In the genomic region with DNA sequence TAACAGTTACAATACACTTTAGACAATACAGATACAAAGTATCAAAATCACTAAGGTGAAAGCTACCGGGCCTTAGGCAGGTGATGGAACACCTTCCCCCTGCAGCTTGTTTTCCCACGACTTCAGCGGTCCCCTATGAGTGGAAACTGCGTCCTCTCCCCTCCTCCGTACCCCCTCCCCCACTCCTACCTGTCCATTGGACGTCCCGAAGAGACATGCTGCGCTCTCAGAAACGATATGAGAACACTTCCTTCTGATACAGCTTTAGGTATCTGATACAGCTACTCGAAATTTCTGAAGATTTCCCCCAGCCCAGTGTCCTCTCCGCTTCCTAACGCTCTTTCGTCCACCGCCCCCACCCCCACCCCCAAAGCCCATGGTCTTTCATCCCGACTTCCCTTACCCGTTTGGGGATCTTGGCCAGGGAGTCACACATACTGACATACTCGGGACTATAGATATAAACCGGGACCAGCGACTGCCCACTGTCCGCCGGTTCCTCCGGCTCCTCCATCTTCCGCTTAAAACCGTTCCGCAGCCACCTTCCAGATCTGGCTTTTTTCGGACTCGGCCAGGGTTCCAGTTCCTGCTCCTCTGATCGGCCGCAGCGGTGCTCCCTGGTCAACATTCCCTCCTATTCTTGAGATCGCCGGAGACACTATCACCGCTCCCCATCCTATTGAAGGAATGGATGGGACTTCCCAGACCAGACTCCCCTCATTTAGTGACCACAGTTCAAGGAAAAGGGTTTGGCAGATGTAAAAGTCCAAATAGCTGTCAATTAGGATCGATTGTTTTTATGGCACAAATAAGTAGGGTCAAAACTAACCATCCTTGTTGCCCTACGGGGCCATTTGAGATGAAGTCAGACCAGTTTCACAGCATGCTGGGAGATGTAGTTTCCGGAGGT, we compare ENCODE assay signal across 1 cellular context.
TF ChIP-seq lines count a peak whose summit lies in the region.

A gene (minus strand): TSS at position 596 of the 910 bp plus-strand sequence. CDS start 82 bp downstream, at position 514.

TF ChIP-seq in K562, 482 proteins besides CTCF, POLR2A, EP300 and RAD21 (continued from another document and continues in another):
- TF ChIP-seq, protein P1, sequence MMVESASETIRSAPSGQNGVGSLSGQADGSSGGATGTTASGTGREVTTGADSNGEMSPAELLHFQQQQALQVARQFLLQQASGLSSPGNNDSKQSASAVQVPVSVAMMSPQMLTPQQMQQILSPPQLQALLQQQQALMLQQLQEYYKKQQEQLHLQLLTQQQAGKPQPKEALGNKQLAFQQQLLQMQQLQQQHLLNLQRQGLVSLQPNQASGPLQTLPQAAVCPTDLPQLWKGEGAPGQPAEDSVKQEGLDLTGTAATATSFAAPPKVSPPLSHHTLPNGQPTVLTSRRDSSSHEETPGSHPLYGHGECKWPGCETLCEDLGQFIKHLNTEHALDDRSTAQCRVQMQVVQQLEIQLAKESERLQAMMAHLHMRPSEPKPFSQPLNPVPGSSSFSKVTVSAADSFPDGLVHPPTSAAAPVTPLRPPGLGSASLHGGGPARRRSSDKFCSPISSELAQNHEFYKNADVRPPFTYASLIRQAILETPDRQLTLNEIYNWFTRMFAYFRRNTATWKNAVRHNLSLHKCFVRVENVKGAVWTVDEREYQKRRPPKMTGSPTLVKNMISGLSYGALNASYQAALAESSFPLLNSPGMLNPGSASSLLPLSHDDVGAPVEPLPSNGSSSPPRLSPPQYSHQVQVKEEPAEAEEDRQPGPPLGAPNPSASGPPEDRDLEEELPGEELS (CRISPR knock-in tag; IDR thresholded peaks at IDR 0.05; ENCODE audit: borderline replicate concordance), result no peak
- TF ChIP-seq HSF4 (CRISPR knock-in tag; IDR thresholded peaks at IDR 0.05; ENCODE audit: borderline replicate concordance) (no peak), ZNF316 (IDR thresholded peaks at IDR 0.05) (no peak), NEUROD1 (IDR thresholded peaks at IDR 0.05; ENCODE audit: borderline replicate concordance, low read depth, low read length, partially characterized antibody) (no peak), SMARCE1 (IDR thresholded peaks at IDR 0.05) (no peak), ZNF384 (IDR thresholded peaks at IDR 0.05; ENCODE audit: low read depth, low read length) (no peak), ZNF507 (tag; conservative IDR thresholded peaks at IDR 0.05) (no peak), ZNF197 (CRISPR knock-in tag; IDR thresholded peaks at IDR 0.05; ENCODE audit: low read depth) (no peak), CREB1 (IDR thresholded peaks at IDR 0.05) (peak; percentile 75), CREB1 (CRISPR knock-in tag; IDR thresholded peaks at IDR 0.05) (peak; percentile 68), ZNF140 (CRISPR knock-in tag; IDR thresholded peaks at IDR 0.05) (no peak), GABPB1 (CRISPR knock-in tag; IDR thresholded peaks at IDR 0.05) (peak; percentile 91), MEIS2 (IDR thresholded peaks at IDR 0.05; ENCODE audit: partially characterized antibody) (peak; percentile 38), LEF1 (IDR thresholded peaks at IDR 0.05) (peak; percentile 61; the same call in 1 of the 2 replicates), POLR3A (IDR thresholded peaks at IDR 0.05; ENCODE audit: borderline replicate concordance, extremely low read depth, insufficient read depth, insufficient read length) (no peak), SUPT5H (IDR thresholded peaks at IDR 0.05) (no peak), ARHGAP35 (IDR thresholded peaks at IDR 0.05; ENCODE audit: partially characterized antibody) (no peak), HNRNPL (IDR thresholded peaks at IDR 0.05; ENCODE audit: low read depth, low read length) (no peak), RAD51 (IDR thresholded peaks at IDR 0.05; ENCODE audit: borderline replicate concordance, low read depth) (0 out of 2 replicates have a peak, but pooled peaks have one; percentile 15), BACH1 (tag; IDR thresholded peaks at IDR 0.05) (no peak), NCOA2 (IDR thresholded peaks at IDR 0.05; ENCODE audit: partially characterized antibody in 2 of 2) (no peak), PHF21A (IDR thresholded peaks at IDR 0.05; ENCODE audit: borderline replicate concordance, low read depth) (no peak), ZNF184 (CRISPR knock-in tag; IDR thresholded peaks at IDR 0.05) (no peak), FOXJ3 (CRISPR knock-in tag; IDR thresholded peaks at IDR 0.05) (no peak), ILF3 (IDR thresholded peaks at IDR 0.05; ENCODE audit: borderline replicate concordance) (no peak), ZNF764 (CRISPR knock-in tag; IDR thresholded peaks at IDR 0.05; ENCODE audit: low read depth) (no peak), KDM4B (IDR thresholded peaks at IDR 0.05; ENCODE audit: borderline replicate concordance in 2 of 2, low read depth in 1 of 2) (no peak), HOXB6 (CRISPR knock-in tag; IDR thresholded peaks at IDR 0.05; ENCODE audit: borderline replicate concordance) (no peak), CEBPG (CRISPR knock-in tag; IDR thresholded peaks at IDR 0.05) (no peak), CEBPG (tag; conservative IDR thresholded peaks at IDR 0.05 in 1 of 2, IDR thresholded peaks at IDR 0.05 in 1 of 2) (no peak), PHF8 (IDR thresholded peaks at IDR 0.05; ENCODE audit: borderline replicate concordance, low read length) (peak; percentile 62; the same call in 1 of the 2 replicates), POLR3G (IDR thresholded peaks at IDR 0.05; ENCODE audit: extremely low read depth, insufficient read length, insufficient replicate concordance) (no peak), ZNF41 (CRISPR knock-in tag; conservative IDR thresholded peaks at IDR 0.05) (no peak), SMAD3 (CRISPR knock-in tag; conservative IDR thresholded peaks at IDR 0.05) (no peak; the same call in 1 of the 2 replicates), KAT7 (CRISPR knock-in tag; IDR thresholded peaks at IDR 0.05; ENCODE audit: borderline replicate concordance) (no peak), ATF7 (IDR thresholded peaks at IDR 0.05) (peak; percentile 70), ZNF347 (CRISPR knock-in tag; IDR thresholded peaks at IDR 0.05; ENCODE audit: low read depth) (no peak), TAF9B (IDR thresholded peaks at IDR 0.05; ENCODE audit: partially characterized antibody) (peak; percentile 53), MEF2A (IDR thresholded peaks at IDR 0.05; ENCODE audit: control insufficient read depth, low read depth, low read length) (no peak), TBL1XR1 (IDR thresholded peaks at IDR 0.05; ENCODE audit: low read length in 2 of 2) (no peak)
- TF ChIP-seq, protein P2, sequence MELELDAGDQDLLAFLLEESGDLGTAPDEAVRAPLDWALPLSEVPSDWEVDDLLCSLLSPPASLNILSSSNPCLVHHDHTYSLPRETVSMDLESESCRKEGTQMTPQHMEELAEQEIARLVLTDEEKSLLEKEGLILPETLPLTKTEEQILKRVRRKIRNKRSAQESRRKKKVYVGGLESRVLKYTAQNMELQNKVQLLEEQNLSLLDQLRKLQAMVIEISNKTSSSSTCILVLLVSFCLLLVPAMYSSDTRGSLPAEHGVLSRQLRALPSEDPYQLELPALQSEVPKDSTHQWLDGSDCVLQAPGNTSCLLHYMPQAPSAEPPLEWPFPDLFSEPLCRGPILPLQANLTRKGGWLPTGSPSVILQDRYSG (tag; conservative IDR thresholded peaks at IDR 0.05; ENCODE audit: low read depth), result peak; percentile 74; the same call in 1 of the 2 replicates
- TF ChIP-seq, protein P3, sequence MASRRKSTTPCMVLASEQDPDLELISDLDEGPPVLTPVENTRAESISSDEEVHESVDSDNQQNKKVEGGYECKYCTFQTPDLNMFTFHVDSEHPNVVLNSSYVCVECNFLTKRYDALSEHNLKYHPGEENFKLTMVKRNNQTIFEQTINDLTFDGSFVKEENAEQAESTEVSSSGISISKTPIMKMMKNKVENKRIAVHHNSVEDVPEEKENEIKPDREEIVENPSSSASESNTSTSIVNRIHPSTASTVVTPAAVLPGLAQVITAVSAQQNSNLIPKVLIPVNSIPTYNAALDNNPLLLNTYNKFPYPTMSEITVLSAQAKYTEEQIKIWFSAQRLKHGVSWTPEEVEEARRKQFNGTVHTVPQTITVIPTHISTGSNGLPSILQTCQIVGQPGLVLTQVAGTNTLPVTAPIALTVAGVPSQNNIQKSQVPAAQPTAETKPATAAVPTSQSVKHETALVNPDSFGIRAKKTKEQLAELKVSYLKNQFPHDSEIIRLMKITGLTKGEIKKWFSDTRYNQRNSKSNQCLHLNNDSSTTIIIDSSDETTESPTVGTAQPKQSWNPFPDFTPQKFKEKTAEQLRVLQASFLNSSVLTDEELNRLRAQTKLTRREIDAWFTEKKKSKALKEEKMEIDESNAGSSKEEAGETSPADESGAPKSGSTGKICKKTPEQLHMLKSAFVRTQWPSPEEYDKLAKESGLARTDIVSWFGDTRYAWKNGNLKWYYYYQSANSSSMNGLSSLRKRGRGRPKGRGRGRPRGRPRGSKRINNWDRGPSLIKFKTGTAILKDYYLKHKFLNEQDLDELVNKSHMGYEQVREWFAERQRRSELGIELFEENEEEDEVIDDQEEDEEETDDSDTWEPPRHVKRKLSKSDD (conservative IDR thresholded peaks at IDR 0.05; ENCODE audit: low read length), result no peak
- TF ChIP-seq, protein P4, sequence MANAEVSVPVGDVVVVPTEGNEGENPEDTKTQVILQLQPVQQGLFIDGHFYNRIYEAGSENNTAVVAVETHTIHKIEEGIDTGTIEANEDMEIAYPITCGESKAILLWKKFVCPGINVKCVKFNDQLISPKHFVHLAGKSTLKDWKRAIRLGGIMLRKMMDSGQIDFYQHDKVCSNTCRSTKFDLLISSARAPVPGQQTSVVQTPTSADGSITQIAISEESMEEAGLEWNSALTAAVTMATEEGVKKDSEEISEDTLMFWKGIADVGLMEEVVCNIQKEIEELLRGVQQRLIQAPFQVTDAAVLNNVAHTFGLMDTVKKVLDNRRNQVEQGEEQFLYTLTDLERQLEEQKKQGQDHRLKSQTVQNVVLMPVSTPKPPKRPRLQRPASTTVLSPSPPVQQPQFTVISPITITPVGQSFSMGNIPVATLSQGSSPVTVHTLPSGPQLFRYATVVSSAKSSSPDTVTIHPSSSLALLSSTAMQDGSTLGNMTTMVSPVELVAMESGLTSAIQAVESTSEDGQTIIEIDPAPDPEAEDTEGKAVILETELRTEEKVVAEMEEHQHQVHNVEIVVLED (CRISPR knock-in tag; IDR thresholded peaks at IDR 0.05), result no peak
- TF ChIP-seq, protein P5, sequence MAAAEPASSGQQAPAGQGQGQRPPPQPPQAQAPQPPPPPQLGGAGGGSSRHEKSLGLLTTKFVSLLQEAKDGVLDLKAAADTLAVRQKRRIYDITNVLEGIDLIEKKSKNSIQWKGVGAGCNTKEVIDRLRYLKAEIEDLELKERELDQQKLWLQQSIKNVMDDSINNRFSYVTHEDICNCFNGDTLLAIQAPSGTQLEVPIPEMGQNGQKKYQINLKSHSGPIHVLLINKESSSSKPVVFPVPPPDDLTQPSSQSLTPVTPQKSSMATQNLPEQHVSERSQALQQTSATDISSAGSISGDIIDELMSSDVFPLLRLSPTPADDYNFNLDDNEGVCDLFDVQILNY (CRISPR knock-in tag; IDR thresholded peaks at IDR 0.05), result no peak
- TF ChIP-seq, protein P6, sequence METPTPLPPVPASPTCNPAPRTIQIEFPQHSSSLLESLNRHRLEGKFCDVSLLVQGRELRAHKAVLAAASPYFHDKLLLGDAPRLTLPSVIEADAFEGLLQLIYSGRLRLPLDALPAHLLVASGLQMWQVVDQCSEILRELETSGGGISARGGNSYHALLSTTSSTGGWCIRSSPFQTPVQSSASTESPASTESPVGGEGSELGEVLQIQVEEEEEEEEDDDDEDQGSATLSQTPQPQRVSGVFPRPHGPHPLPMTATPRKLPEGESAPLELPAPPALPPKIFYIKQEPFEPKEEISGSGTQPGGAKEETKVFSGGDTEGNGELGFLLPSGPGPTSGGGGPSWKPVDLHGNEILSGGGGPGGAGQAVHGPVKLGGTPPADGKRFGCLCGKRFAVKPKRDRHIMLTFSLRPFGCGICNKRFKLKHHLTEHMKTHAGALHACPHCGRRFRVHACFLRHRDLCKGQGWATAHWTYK (CRISPR knock-in tag; IDR thresholded peaks at IDR 0.05), result no peak
- TF ChIP-seq, protein P7, sequence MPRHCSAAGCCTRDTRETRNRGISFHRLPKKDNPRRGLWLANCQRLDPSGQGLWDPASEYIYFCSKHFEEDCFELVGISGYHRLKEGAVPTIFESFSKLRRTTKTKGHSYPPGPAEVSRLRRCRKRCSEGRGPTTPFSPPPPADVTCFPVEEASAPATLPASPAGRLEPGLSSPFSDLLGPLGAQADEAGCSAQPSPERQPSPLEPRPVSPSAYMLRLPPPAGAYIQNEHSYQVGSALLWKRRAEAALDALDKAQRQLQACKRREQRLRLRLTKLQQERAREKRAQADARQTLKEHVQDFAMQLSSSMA (CRISPR knock-in tag; IDR thresholded peaks at IDR 0.05), result no peak
- TF ChIP-seq, protein P8, sequence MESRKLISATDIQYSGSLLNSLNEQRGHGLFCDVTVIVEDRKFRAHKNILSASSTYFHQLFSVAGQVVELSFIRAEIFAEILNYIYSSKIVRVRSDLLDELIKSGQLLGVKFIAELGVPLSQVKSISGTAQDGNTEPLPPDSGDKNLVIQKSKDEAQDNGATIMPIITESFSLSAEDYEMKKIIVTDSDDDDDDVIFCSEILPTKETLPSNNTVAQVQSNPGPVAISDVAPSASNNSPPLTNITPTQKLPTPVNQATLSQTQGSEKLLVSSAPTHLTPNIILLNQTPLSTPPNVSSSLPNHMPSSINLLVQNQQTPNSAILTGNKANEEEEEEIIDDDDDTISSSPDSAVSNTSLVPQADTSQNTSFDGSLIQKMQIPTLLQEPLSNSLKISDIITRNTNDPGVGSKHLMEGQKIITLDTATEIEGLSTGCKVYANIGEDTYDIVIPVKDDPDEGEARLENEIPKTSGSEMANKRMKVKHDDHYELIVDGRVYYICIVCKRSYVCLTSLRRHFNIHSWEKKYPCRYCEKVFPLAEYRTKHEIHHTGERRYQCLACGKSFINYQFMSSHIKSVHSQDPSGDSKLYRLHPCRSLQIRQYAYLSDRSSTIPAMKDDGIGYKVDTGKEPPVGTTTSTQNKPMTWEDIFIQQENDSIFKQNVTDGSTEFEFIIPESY (CRISPR knock-in tag; IDR thresholded peaks at IDR 0.05), result no peak
- TF ChIP-seq, protein P9, sequence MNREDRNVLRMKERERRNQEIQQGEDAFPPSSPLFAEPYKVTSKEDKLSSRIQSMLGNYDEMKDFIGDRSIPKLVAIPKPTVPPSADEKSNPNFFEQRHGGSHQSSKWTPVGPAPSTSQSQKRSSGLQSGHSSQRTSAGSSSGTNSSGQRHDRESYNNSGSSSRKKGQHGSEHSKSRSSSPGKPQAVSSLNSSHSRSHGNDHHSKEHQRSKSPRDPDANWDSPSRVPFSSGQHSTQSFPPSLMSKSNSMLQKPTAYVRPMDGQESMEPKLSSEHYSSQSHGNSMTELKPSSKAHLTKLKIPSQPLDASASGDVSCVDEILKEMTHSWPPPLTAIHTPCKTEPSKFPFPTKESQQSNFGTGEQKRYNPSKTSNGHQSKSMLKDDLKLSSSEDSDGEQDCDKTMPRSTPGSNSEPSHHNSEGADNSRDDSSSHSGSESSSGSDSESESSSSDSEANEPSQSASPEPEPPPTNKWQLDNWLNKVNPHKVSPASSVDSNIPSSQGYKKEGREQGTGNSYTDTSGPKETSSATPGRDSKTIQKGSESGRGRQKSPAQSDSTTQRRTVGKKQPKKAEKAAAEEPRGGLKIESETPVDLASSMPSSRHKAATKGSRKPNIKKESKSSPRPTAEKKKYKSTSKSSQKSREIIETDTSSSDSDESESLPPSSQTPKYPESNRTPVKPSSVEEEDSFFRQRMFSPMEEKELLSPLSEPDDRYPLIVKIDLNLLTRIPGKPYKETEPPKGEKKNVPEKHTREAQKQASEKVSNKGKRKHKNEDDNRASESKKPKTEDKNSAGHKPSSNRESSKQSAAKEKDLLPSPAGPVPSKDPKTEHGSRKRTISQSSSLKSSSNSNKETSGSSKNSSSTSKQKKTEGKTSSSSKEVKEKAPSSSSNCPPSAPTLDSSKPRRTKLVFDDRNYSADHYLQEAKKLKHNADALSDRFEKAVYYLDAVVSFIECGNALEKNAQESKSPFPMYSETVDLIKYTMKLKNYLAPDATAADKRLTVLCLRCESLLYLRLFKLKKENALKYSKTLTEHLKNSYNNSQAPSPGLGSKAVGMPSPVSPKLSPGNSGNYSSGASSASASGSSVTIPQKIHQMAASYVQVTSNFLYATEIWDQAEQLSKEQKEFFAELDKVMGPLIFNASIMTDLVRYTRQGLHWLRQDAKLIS (CRISPR knock-in tag; IDR thresholded peaks at IDR 0.05), result no peak
